Comparison of ENCODE assay signal across 18 cellular contexts in the genomic region with DNA sequence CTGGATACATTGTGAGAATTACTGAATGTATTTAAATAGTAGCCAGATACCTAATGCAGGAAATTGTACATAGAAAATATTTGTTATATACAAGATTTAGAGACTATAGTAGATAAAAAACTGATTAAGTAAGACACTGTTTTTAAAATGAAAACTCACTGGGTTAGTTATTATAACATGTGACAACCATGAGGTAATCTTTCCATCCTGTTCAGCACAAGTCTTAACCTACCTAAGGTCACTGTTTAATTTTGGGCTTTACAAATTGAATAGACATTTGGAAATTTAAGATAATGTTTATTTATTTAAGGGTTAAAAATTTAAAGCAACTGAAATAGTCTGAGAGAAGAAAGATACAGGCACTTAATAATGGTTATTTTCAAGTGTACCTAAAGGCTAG.
DNase-seq lines count a peak whose midpoint lies in the region; ATAC-seq and TF ChIP-seq lines count a peak whose summit lies in the region.
"Had no signal": no experiment of that assay in that cellular context is flagged by ENCODE, and none has a peak within 500 bp of the region (broad histone marks: within the 10 kb centered on the region; RNA-seq: fewer than 3 reads in every experiment).

No MANE protein-coding gene starts in this region.

- CTCF ChIA-PET in activated CD8-positive, alpha-beta T cell treated with anti-CD3 and anti-CD28 coated beads, Interleukin-2, amount 10 ng/mL, durations not matched to agents 7 days and 5 days (lab: Charles Lee), result no interaction called here

- H3K27ac Mint-ChIP-seq in nephron, result peak overlapping the region in 2 of 3 experiments; percentile 2 to 24
- H3K27ac Mint-ChIP-seq in activated CD8-positive, alpha-beta T cell treated with anti-CD3 and anti-CD28 coated beads, Interleukin-2, amount 10 ng/mL, durations not matched to agents 7 days and 5 days, result no peak overlapping the region
- H3K27ac Mint-ChIP-seq: B cell; CD8-positive, alpha-beta T cell; GM23338; H9 had no signal

- H3K4me3 Mint-ChIP-seq in nephron, result no peak overlapping the region
- H3K4me3 Mint-ChIP-seq in activated CD8-positive, alpha-beta T cell treated with anti-CD3 and anti-CD28 coated beads, Interleukin-2, amount 10 ng/mL, durations not matched to agents 7 days and 5 days, result no peak overlapping the region
- H3K4me3 Mint-ChIP-seq: B cell; CD4-positive, CD25-positive, alpha-beta regulatory T cell; CD8-positive, alpha-beta T cell; GM23338; H9 had no signal

- no peaks in the 10 kb centered on the region for H3K27me3 Mint-ChIP-seq in nephron (ENCODE audit: low read depth)
- no peaks in the 10 kb centered on the region for H3K27me3 Mint-ChIP-seq in activated CD8-positive, alpha-beta T cell treated with anti-CD3 and anti-CD28 coated beads, Interleukin-2, amount 10 ng/mL, durations not matched to agents 7 days and 5 days (ENCODE audit: low read depth)
- H3K27me3 Mint-ChIP-seq: B cell; CD4-positive, CD25-positive, alpha-beta regulatory T cell had no signal

- peak; percentile 12 for DNase-seq in DMS 273 (lab: John Stamatoyannopoulos, UW; ENCODE audit: unreplicated experiment)
- no peak for DNase-seq in DMS 273 treated with DMSO at 0.1 percent for 48 hours (lab: John Stamatoyannopoulos, UW)
- peak; percentile 22 for DNase-seq in iris pigment epithelial cell (ENCODE audit: low read depth)
- DNase-seq in activated CD8-positive, alpha-beta T cell treated with anti-CD3 and anti-CD28 coated beads, Interleukin-2, amount 10 ng/mL, durations not matched to agents 7 days and 5 days, result no peak
- DNase-seq in hepatic stellate cell (ENCODE audit: low spot score), result no peak
- DNase-seq in NOMO-1 treated with dmso at 0.1 percent for 144 hours (lab: John Stamatoyannopoulos, UW; ENCODE audit: unreplicated experiment), result no peak
- DNase-seq in cortex of kidney (lab: John Stamatoyannopoulos, UW), result no peak
- DNase-seq: Caco-2; CD4-positive, CD25-positive, alpha-beta regulatory T cell; CD8-positive, alpha-beta T cell; DMS53; DMS79 treated with DMSO at 0.1 percent for 48 hours; GF-D8; H9 had no signal

- no peak for ATAC-seq in activated CD8-positive, alpha-beta T cell treated with anti-CD3 and anti-CD28 coated beads, Interleukin-2, amount 10 ng/mL, durations not matched to agents 7 days and 5 days
- ATAC-seq: CD8-positive, alpha-beta T cell; GM23338; HCT116 had no signal

- no peak for TF ChIP-seq CTCF in nephron (IDR thresholded peaks at IDR 0.05; ENCODE audit: unreplicated experiment in 3 of 3)

- H3K9me3 Mint-ChIP-seq in nephron, result no peaks in the 10 kb centered on the region
- H3K9me3 Mint-ChIP-seq in activated CD8-positive, alpha-beta T cell treated with anti-CD3 and anti-CD28 coated beads, Interleukin-2, amount 10 ng/mL, durations not matched to agents 7 days and 5 days (ENCODE audit: insufficient read depth), result no peaks in the 10 kb centered on the region
- H3K9me3 Mint-ChIP-seq: CD8-positive, alpha-beta T cell; GM23338; H9 had no signal

- POLR2A ChIA-PET in activated CD8-positive, alpha-beta T cell treated with anti-CD3 and anti-CD28 coated beads, Interleukin-2, amount 10 ng/mL, durations not matched to agents 7 days and 5 days (lab: Charles Lee), result no interaction called here

- H3K4me1 Mint-ChIP-seq in nephron, result peaks cover 29% of the 10 kb centered on the region
- H3K4me1 Mint-ChIP-seq in activated CD8-positive, alpha-beta T cell treated with anti-CD3 and anti-CD28 coated beads, Interleukin-2, amount 10 ng/mL, durations not matched to agents 7 days and 5 days (ENCODE audit: low read depth), result peaks cover 17% of the 10 kb centered on the region

- peaks cover 5% of the 10 kb centered on the region for H3K36me3 Mint-ChIP-seq in nephron (ENCODE audit: low read depth)
- peaks cover 26% of the 10 kb centered on the region for H3K36me3 Mint-ChIP-seq in activated CD8-positive, alpha-beta T cell treated with anti-CD3 and anti-CD28 coated beads, Interleukin-2, amount 10 ng/mL, durations not matched to agents 7 days and 5 days (ENCODE audit: low read depth)

Comparison
In these comparisons a context has a peak if more than half of its experiments do, and no peak if none do; other contexts are left out.
1. DNase-seq: peak in DMS 273 (single experiment) and iris pigment epithelial cell (single experiment); none in DMS 273 treated with DMSO at 0.1 percent for 48 hours (single experiment), activated CD8-positive, alpha-beta T cell treated with anti-CD3 and anti-CD28 coated beads, Interleukin-2, amount 10 ng/mL, durations not matched to agents 7 days and 5 days (single experiment), hepatic stellate cell (single experiment), NOMO-1 treated with dmso at 0.1 percent for 144 hours (single experiment) and cortex of kidney (single experiment).